22 cellular contexts compared by ENCODE assay signal in the genomic region with DNA sequence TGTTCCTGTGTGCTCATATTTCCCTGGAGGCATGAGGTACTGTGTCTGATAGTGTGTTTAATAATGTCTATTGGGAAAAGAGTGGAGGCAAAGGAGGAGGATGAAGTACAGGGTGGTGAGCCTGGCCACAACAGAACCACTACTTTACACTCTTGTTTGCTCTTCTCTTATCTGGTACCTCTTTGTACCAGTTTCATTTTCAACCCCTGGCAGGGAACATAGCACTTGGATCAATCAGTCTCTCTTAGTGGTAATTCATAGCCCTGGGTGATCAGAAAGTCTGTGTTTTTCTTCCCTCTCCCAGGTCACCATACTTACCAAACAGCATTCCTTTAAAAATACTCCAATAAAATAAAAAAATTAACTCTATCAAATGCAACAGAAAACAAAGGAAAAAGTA.
"Had no signal": no experiment of that assay in that cellular context is flagged by ENCODE, and none has a peak within 500 bp of the region (broad histone marks: within the 10 kb centered on the region; RNA-seq: fewer than 3 reads in every experiment).

No MANE protein-coding gene starts in this region.

- DNase-seq: IMR-90, Kasumi-1, KG1, MM.1S, NCI-H1092 treated with DMSO at 0.1 percent for 48 hours, NCI-H1417, NCI-H1436 treated with DMSO at 0.1 percent for 48 hours, NCI-H1694, NCI-H187 treated with DMSO at 0.1 percent for 48 hours, NCI-H2029 treated with DMSO at 0.1 percent for 48 hours, NCI-H2171 treated with DMSO at 0.1 percent for 48 hours, NCI-H345, NCI-H446 treated with DMSO at 0.1 percent for 48 hours, NCI-H510A treated with DMSO at 0.1 percent for 48 hours, NCI-H526, NCI-H82, Right ventricle myocardium superior, RPMI8226, SIG-M5 had no signal

- H3K36me3 ChIP-seq: SJSA1 had no signal

- H3K27me3 ChIP-seq: SJSA1 had no signal

- H3K4me1 ChIP-seq: SJSA1 had no signal

- H3K27ac ChIP-seq: SJSA1, SK-N-MC had no signal

- H3K9me3 ChIP-seq: SJSA1 had no signal

- FAIRE-seq: RCC 7860 had no signal

- H3K4me3 ChIP-seq: SJSA1, SK-N-MC had no signal
